14 cellular contexts compared by ENCODE assay signal in genomic region chr6:111628117-111628866, GRCh38. TPM values are rescaled to one million over a fixed set of nuclear protein-coding genes. Genes with fewer than 3 reads are reported as not detected.
DNase-seq lines count a peak whose midpoint lies in the region; ATAC-seq, FAIRE-seq and TF ChIP-seq lines count a peak whose summit lies in the region.
"Had no signal": no experiment of that assay in that cellular context is flagged by ENCODE, and none has a peak within 500 bp of the region (broad histone marks: within the 10 kb centered on the region; RNA-seq: fewer than 3 reads in every experiment).

No MANE protein-coding gene starts in this region.

- TF ChIP-seq CTCF in RWPE1 (conservative IDR thresholded peaks at IDR 0.05; ENCODE audit: low read depth) (no peak), BE2C (IDR thresholded peaks at IDR 0.05; ENCODE audit: low read depth, low read length) (no peak)

- peak; percentile 82 for DNase-seq in EH (ENCODE audit: low read depth)
- DNase-seq in right cardiac atrium: no peak
- DNase-seq in RWPE1 (ENCODE audit: low spot score): no peak
- DNase-seq in putamen (ENCODE audit: low spot score): no peak
- no peak for DNase-seq in BE2C
- DNase-seq: activated CD4-positive, alpha-beta T cell treated with anti-CD3 and anti-CD28 coated beads for 4 hours; kidney glomerular epithelial cell; naive thymus-derived CD8-positive, alpha-beta T cell; NCI-H2029; NCI-H69 had no signal

- H3K4me1 ChIP-seq in right cardiac atrium (ENCODE audit: control insufficient read depth, insufficient read depth, low read length) (peaks cover 6% of the 10 kb centered on the region), skeletal muscle tissue (ENCODE audit: control insufficient read depth in 3 of 3, insufficient read depth in 3 of 3, low read length in 3 of 3) (peaks cover 18 to 35% (median 21%) of the 10 kb centered on the region in 3 donors), BE2C (no peaks in the 10 kb centered on the region)

- WGBS in right cardiac atrium: 42% methylated on average over 6 of the region's 6 CpGs

- intact Hi-C loops in right cardiac atrium (cut with DNase I): no loop called here

- H3K4me3 ChIP-seq in right cardiac atrium (ENCODE audit: low read length): no peak overlapping the region
- peak overlapping the region in 1 of 3 donors; percentile 0 for H3K4me3 ChIP-seq in skeletal muscle tissue (ENCODE audit: low read length in 3 of 3)
- H3K4me3 ChIP-seq in BE2C (ENCODE audit: low read depth, low read length): no peak overlapping the region
- H3K4me3 ChIP-seq: smooth muscle cell had no signal

- H3K27me3 ChIP-seq in right cardiac atrium (ENCODE audit: control insufficient read depth, insufficient read depth): no peaks in the 10 kb centered on the region
- no peaks in the 10 kb centered on the region for H3K27me3 ChIP-seq in skeletal muscle tissue (ENCODE audit: control insufficient read depth in 3 of 3, insufficient read depth in 3 of 3, low read length in 3 of 3)
- H3K27me3 ChIP-seq in BE2C: no peaks in the 10 kb centered on the region

- POLR2A ChIA-PET in RWPE1 (lab: Yijun Ruan, JAX; ENCODE audit: low non-redundant PET): no interaction called here

- peak; percentile 72 for FAIRE-seq in endometrium (lab: Jason Lieb, UNC)

- ATAC-seq in right cardiac atrium: peak; percentile 54 to 60
- ATAC-seq in HG03571 (IDR thresholded peaks at IDR 0.05; ENCODE audit: unreplicated experiment): no peak
- ATAC-seq: naive thymus-derived CD8-positive, alpha-beta T cell had no signal

- no peaks in the 10 kb centered on the region for H3K9me3 ChIP-seq in right cardiac atrium (ENCODE audit: control insufficient read depth, low read length)
- H3K9me3 ChIP-seq in skeletal muscle tissue (ENCODE audit: control insufficient read depth in 3 of 3, low read length in 3 of 3): no peaks in the 10 kb centered on the region
- H3K9me3 ChIP-seq in BE2C: no peaks in the 10 kb centered on the region

- H3K36me3 ChIP-seq in skeletal muscle tissue (ENCODE audit: control insufficient read depth in 3 of 3, insufficient read depth in 3 of 3, low read length in 3 of 3) (no peaks in the 10 kb centered on the region), BE2C (no peaks in the 10 kb centered on the region)

- peak overlapping the region in 2 of 3 donors; percentile 40 to 46 for H3K9ac ChIP-seq in skeletal muscle tissue (ENCODE audit: low read depth in 1 of 3, low read length in 3 of 3)

- CTCF ChIA-PET in RWPE1 (lab: Yijun Ruan, JAX): interaction anchor here (0.7 to 0.8 kb wide), 2 partner anchors 8 to 155 kb away, joined by 3 to 5 read pairs; no protein-coding TSS in a partner anchor

- peak overlapping the region; percentile 53 for H3K27ac ChIP-seq in right cardiac atrium (ENCODE audit: low read length)
- peak overlapping the region; percentile 71 for H3K27ac ChIP-seq in skeletal muscle tissue (ENCODE audit: low read depth, low read length)
- no peak overlapping the region for H3K27ac ChIP-seq in RWPE1

RNA-seq across cellular contexts. Expression of gene TRAF3IP2, which starts 22.6 kb away (rescaled TPM):
- 10 to 100 TPM; 12.7 to 16.0 (median 13.1) TPM for total RNA-seq in right cardiac atrium
- 14.1 TPM for polyA plus RNA-seq in right cardiac atrium
- 5.7 TPM for total RNA-seq in skeletal muscle tissue
- polyA plus RNA-seq in BE2C (2012; ENCODE audit: insufficient read depth, insufficient read length, low read depth): 71.3 TPM
